ENCODE assay signal across 18 cellular contexts in genomic region chr1:245216356-245217110, GRCh38.
DNase-seq lines count a peak whose midpoint lies in the region; ATAC-seq, FAIRE-seq and TF ChIP-seq lines count a peak whose summit lies in the region.
"Had no signal": no experiment of that assay in that cellular context is flagged by ENCODE, and none has a peak within 500 bp of the region (broad histone marks: within the 10 kb centered on the region; RNA-seq: fewer than 3 reads in every experiment).

No MANE protein-coding gene starts in this region.

- no peaks in the 10 kb centered on the region; the same call in 1 of the 2 replicates for H3K36me3 ChIP-seq in SJSA1
- no peaks in the 10 kb centered on the region for H3K36me3 ChIP-seq in neural progenitor cell
- H3K36me3 ChIP-seq in small intestine (ENCODE audit: control insufficient read depth in 2 of 2, insufficient read depth in 2 of 2, low read length in 2 of 2): no peaks in the 10 kb centered on the region
- H3K36me3 ChIP-seq: right lobe of liver had no signal

- no peaks in the 10 kb centered on the region for H4K20me1 ChIP-seq in neural progenitor cell (ENCODE audit: low read depth)

- H3K4me3 ChIP-seq in SJSA1 (no peak overlapping the region), neural progenitor cell (no peak overlapping the region), small intestine (ENCODE audit: low read depth in 1 of 2, low read length in 2 of 2) (no peak overlapping the region)
- H3K4me3 ChIP-seq: right lobe of liver had no signal

- peak overlapping the region; percentile 85 for H3K27ac ChIP-seq in SJSA1
- H3K27ac ChIP-seq in neural progenitor cell: no peak overlapping the region
- H3K27ac ChIP-seq in small intestine (ENCODE audit: low read depth in 1 of 2, low read length in 1 of 2): no peak overlapping the region
- no peak overlapping the region for H3K27ac ChIP-seq in RWPE1
- H3K27ac ChIP-seq: right lobe of liver had no signal

- peak overlapping the region; percentile 59 for H3K4me2 ChIP-seq in neural progenitor cell

- no peak overlapping the region for H2AFZ ChIP-seq in neural progenitor cell (replicated peaks)

- H3K9ac ChIP-seq in neural progenitor cell: no peak overlapping the region

- no peak for FAIRE-seq in small intestine (lab: Jason Lieb, UNC)

- CTCF ChIA-PET in RWPE1 (lab: Yijun Ruan, JAX): interaction anchor here (0.5 to 0.6 kb wide), 2 partner anchors 60 to 491 kb away, joined by 3 to 4 read pairs; no protein-coding TSS in a partner anchor

- H3K4me3 Mint-ChIP-seq in neural progenitor cell: no peak overlapping the region
- H3K4me3 Mint-ChIP-seq in endothelial cell (ENCODE audit: unreplicated experiment): no peak overlapping the region
- H3K4me3 Mint-ChIP-seq: activated CD4-positive, alpha-beta T cell treated with anti-CD3 and anti-CD28 coated beads, Interleukin-2, amount 10 ng/mL, durations not matched to agents 24 days and 14 days; activated naive CD8-positive, alpha-beta T cell treated with anti-CD3 and anti-CD28 coated beads, Interleukin-2, amount 50 U/mL, for 24 hours; CD8-positive, alpha-beta memory T cell; stimulated activated naive CD8-positive, alpha-beta T cell treated with anti-CD3 and anti-CD28 coated beads, Interleukin-15, Interleukin-2, amounts not matched to agents 100 ng/mL and 50 ng/mL, for 24 hours had no signal

- peaks cover 2% of the 10 kb centered on the region for H3K36me3 Mint-ChIP-seq in neural progenitor cell
- peaks cover 3% of the 10 kb centered on the region for H3K36me3 Mint-ChIP-seq in endothelial cell (ENCODE audit: low read depth, unreplicated experiment)
- H3K36me3 Mint-ChIP-seq: CD8-positive, alpha-beta memory T cell had no signal

- H3K9me3 Mint-ChIP-seq in neural progenitor cell (peaks cover 20% of the 10 kb centered on the region), endothelial cell (ENCODE audit: unreplicated experiment) (no peaks in the 10 kb centered on the region)
- H3K9me3 Mint-ChIP-seq: activated CD4-positive, alpha-beta T cell treated with anti-CD3 and anti-CD28 coated beads, Interleukin-2, amount 10 ng/mL, durations not matched to agents 24 days and 14 days; activated naive CD8-positive, alpha-beta T cell treated with anti-CD3 and anti-CD28 coated beads, Interleukin-2, amount 50 U/mL, for 24 hours; stimulated activated naive CD8-positive, alpha-beta T cell treated with anti-CD3 and anti-CD28 coated beads, Interleukin-15, Interleukin-2, amounts not matched to agents 100 ng/mL and 50 ng/mL, for 24 hours had no signal

- H3K4me1 ChIP-seq in SJSA1 (replicated peaks) (peaks cover 60% of the 10 kb centered on the region), neural progenitor cell (peaks cover 49% of the 10 kb centered on the region), small intestine (ENCODE audit: control insufficient read depth in 2 of 2, insufficient read depth in 1 of 2, low read depth in 1 of 2, low read length in 1 of 2) (no peaks in the 10 kb centered on the region)
- H3K4me1 ChIP-seq: right lobe of liver had no signal

- 37 to 51% (median 38%) methylated on average over 11 of the region's 11 CpGs for WGBS in small intestine, 3 donors

- no peaks in the 10 kb centered on the region for H3K79me2 ChIP-seq in neural progenitor cell (ENCODE audit: low read depth)

- H3K27ac Mint-ChIP-seq in neural progenitor cell (peak overlapping the region; percentile 74), endothelial cell (ENCODE audit: unreplicated experiment) (no peak overlapping the region)
- H3K27ac Mint-ChIP-seq: activated CD4-positive, alpha-beta T cell treated with anti-CD3 and anti-CD28 coated beads, Interleukin-2, amount 10 ng/mL, durations not matched to agents 24 days and 14 days; activated naive CD8-positive, alpha-beta T cell treated with anti-CD3 and anti-CD28 coated beads, Interleukin-2, amount 50 U/mL, for 24 hours; CD8-positive, alpha-beta memory T cell; stimulated activated naive CD8-positive, alpha-beta T cell treated with anti-CD3 and anti-CD28 coated beads, Interleukin-15, Interleukin-2, amounts not matched to agents 100 ng/mL and 50 ng/mL, for 24 hours had no signal

- H3K9me3 ChIP-seq in SJSA1 (replicated peaks) (no peaks in the 10 kb centered on the region), neural progenitor cell (ENCODE audit: low read depth) (no peaks in the 10 kb centered on the region), small intestine (ENCODE audit: control insufficient read depth, low read depth) (no peaks in the 10 kb centered on the region)
- H3K9me3 ChIP-seq: right lobe of liver had no signal

- DNase-seq in GM03348 (ENCODE audit: low spot score) (peak; percentile 53), SJSA1 (ENCODE audit: low read depth in 1 of 2, low spot score in 2 of 2) (peak in 1 of 2 experiments; percentile 60), fibroblast of peridontal ligament (ENCODE audit: extremely low read depth) (peak; percentile 30), neural progenitor cell (ENCODE audit: low spot score) (peak; percentile 65), small intestine (no peak), endothelial cell (ENCODE audit: low spot score) (no peak), RWPE1 (ENCODE audit: low spot score) (no peak)
- DNase-seq: activated CD4-positive, alpha-beta T cell treated with anti-CD3 and anti-CD28 coated beads, Interleukin-2, amount 10 ng/mL, durations not matched to agents 24 days and 14 days; activated naive CD8-positive, alpha-beta T cell treated with anti-CD3 and anti-CD28 coated beads, Interleukin-2, amount 50 U/mL, for 24 hours; CD8-positive, alpha-beta memory T cell; effector CD8-positive, alpha-beta T cell; hippocampal formation; KBM-7; NCI-H1048; right lobe of liver; RPMI8226 had no signal

- H3K4me1 Mint-ChIP-seq in neural progenitor cell: peaks cover 50% of the 10 kb centered on the region
- peaks cover 12% of the 10 kb centered on the region for H3K4me1 Mint-ChIP-seq in endothelial cell (ENCODE audit: unreplicated experiment)
- H3K4me1 Mint-ChIP-seq: activated CD4-positive, alpha-beta T cell treated with anti-CD3 and anti-CD28 coated beads, Interleukin-2, amount 10 ng/mL, durations not matched to agents 24 days and 14 days; activated naive CD8-positive, alpha-beta T cell treated with anti-CD3 and anti-CD28 coated beads, Interleukin-2, amount 50 U/mL, for 24 hours; CD8-positive, alpha-beta memory T cell had no signal

- no peak for TF ChIP-seq CTCF in neural progenitor cell (IDR thresholded peaks at IDR 0.05)
- no peak for TF ChIP-seq CTCF in endothelial cell (IDR thresholded peaks at IDR 0.05; ENCODE audit: unreplicated experiment)
- TF ChIP-seq CTCF in RWPE1 (conservative IDR thresholded peaks at IDR 0.05; ENCODE audit: low read depth): no peak

- peaks cover 30% of the 10 kb centered on the region for H3F3A ChIP-seq in neural progenitor cell (ENCODE audit: low read depth)

- H3K27me3 Mint-ChIP-seq in neural progenitor cell (ENCODE audit: insufficient read depth, low read depth) (peaks cover 13% of the 10 kb centered on the region), endothelial cell (ENCODE audit: unreplicated experiment) (peaks cover 3% of the 10 kb centered on the region)
- H3K27me3 Mint-ChIP-seq: activated CD4-positive, alpha-beta T cell treated with anti-CD3 and anti-CD28 coated beads, Interleukin-2, amount 10 ng/mL, durations not matched to agents 24 days and 14 days; activated naive CD8-positive, alpha-beta T cell treated with anti-CD3 and anti-CD28 coated beads, Interleukin-2, amount 50 U/mL, for 24 hours had no signal

- POLR2A ChIA-PET in RWPE1 (lab: Yijun Ruan, JAX; ENCODE audit: low non-redundant PET): no interaction called here

- ATAC-seq in HG03354 (IDR thresholded peaks at IDR 0.05; ENCODE audit: poor library complexity, severe bottlenecking, unreplicated experiment): no peak
- ATAC-seq: activated naive CD8-positive, alpha-beta T cell treated with anti-CD3 and anti-CD28 coated beads, Interleukin-2, amount 50 U/mL, for 24 hours; right lobe of liver had no signal

- H3K27me3 ChIP-seq in SJSA1 (replicated peaks): no peaks in the 10 kb centered on the region
- no peaks in the 10 kb centered on the region for H3K27me3 ChIP-seq in neural progenitor cell
- H3K27me3 ChIP-seq in small intestine (ENCODE audit: control insufficient read depth in 2 of 2, insufficient read depth in 2 of 2, low read length in 2 of 2): no peaks in the 10 kb centered on the region
- H3K27me3 ChIP-seq: right lobe of liver had no signal

Comparison
In these comparisons a context has a peak if more than half of its experiments do, and no peak if none do; other contexts are left out.
1. DNase-seq: peak in GM03348 (single experiment), fibroblast of peridontal ligament (single experiment) and neural progenitor cell (single experiment); none in small intestine (single experiment), endothelial cell (single experiment) and RWPE1 (single experiment).